In genomic region chr17:76414334-76415295, GRCh38 we compare ENCODE assay signal across 9 cellular contexts. TPM values are rescaled to one million over a fixed set of nuclear protein-coding genes. Genes with fewer than 3 reads are reported as not detected.
DNase-seq lines count a peak whose midpoint lies in the region; TF ChIP-seq lines count a peak whose summit lies in the region.
"Had no signal": no experiment of that assay in that cellular context is flagged by ENCODE, and none has a peak within 500 bp of the region (broad histone marks: within the 10 kb centered on the region; RNA-seq: fewer than 3 reads in every experiment).

No MANE protein-coding gene starts in this region.

- peaks cover 2% of the 10 kb centered on the region for H3K79me2 ChIP-seq in fibroblast of lung (ENCODE audit: control insufficient read depth, insufficient read depth, low read length)

- H3K4me2 ChIP-seq in fibroblast of lung (ENCODE audit: extremely low read depth, insufficient read depth, low read length) = peak overlapping the region; percentile 59

- no peak for TF ChIP-seq CTCF in fibroblast of lung (conservative IDR thresholded peaks at IDR 0.05 in 1 of 2, IDR thresholded peaks at IDR 0.05 in 1 of 2; ENCODE audit: low read depth in 1 of 2, low read length in 2 of 2)
- no peak for TF ChIP-seq CTCF in endothelial cell (IDR thresholded peaks at IDR 0.05; ENCODE audit: unreplicated experiment)

- peaks cover 7% of the 10 kb centered on the region for H3K4me1 ChIP-seq in fibroblast of lung (ENCODE audit: control insufficient read depth, extremely low read depth, insufficient read depth, low read length)

- H4K20me1 ChIP-seq in fibroblast of lung (ENCODE audit: control insufficient read depth, extremely low read depth, insufficient read depth, low read length) = no peaks in the 10 kb centered on the region

- intact Hi-C loops in activated T-helper 2 cell treated with anti-CD3 and anti-CD28 coated beads, Interferon-gamma antibody, Interleukin-2, Interleukin-4, amounts not matched to agents 10 μg/mL and 5 μg/mL and 100 μg/mL, durations not matched to agents 14 hours and 24 hours and 36 hours (cut with micrococcal nuclease) = no loop called here

- no peaks in the 10 kb centered on the region for H3K36me3 ChIP-seq in fibroblast of lung (ENCODE audit: control insufficient read depth, insufficient read depth, low read length)

- H3K4me3 Mint-ChIP-seq in endothelial cell (ENCODE audit: unreplicated experiment) = no peak overlapping the region
- no peak overlapping the region for H3K4me3 Mint-ChIP-seq in activated T-helper 2 cell treated with anti-CD3 and anti-CD28 coated beads, Interferon-gamma antibody, Interleukin-2, Interleukin-4, amounts not matched to agents 10 μg/mL and 5 μg/mL and 100 μg/mL, durations not matched to agents 14 hours and 24 hours and 36 hours (ENCODE audit: low read depth)

- no peak overlapping the region for H3K9ac ChIP-seq in fibroblast of lung (ENCODE audit: insufficient read depth, low read length)

- DNase-seq in EH (ENCODE audit: low read depth) = peak; percentile 64
- peak; percentile 13 for DNase-seq in NCI-H526 treated with DMSO at 0.1 percent for 48 hours (lab: John Stamatoyannopoulos, UW)
- DNase-seq in fibroblast of lung (ENCODE audit: low read depth in 2 of 2) = peak; percentile 62 to 77
- peak; percentile 54 for DNase-seq in pons (ENCODE audit: low spot score)
- no peak for DNase-seq in activated CD4-positive, CD25-positive, alpha-beta regulatory T cell treated with anti-CD3 and anti-CD28 coated beads, Interleukin-2, amount 50 U/mL, for 72 hours
- no peak for DNase-seq in COLO829 (ENCODE audit: low spot score)
- DNase-seq in endothelial cell (ENCODE audit: low spot score) = no peak
- DNase-seq in activated T-helper 2 cell treated with anti-CD3 and anti-CD28 coated beads, Interferon-gamma antibody, Interleukin-2, Interleukin-4, amounts not matched to agents 10 μg/mL and 5 μg/mL and 100 μg/mL, durations not matched to agents 14 hours and 24 hours and 36 hours (ENCODE audit: low spot score) = no peak

- peaks cover 14% of the 10 kb centered on the region for H3K4me1 Mint-ChIP-seq in endothelial cell (ENCODE audit: unreplicated experiment)
- peaks cover 3% of the 10 kb centered on the region for H3K4me1 Mint-ChIP-seq in activated T-helper 2 cell treated with anti-CD3 and anti-CD28 coated beads, Interferon-gamma antibody, Interleukin-2, Interleukin-4, amounts not matched to agents 10 μg/mL and 5 μg/mL and 100 μg/mL, durations not matched to agents 14 hours and 24 hours and 36 hours (ENCODE audit: low read depth)

- H3K9me3 ChIP-seq in fibroblast of lung (ENCODE audit: control insufficient read depth, insufficient read depth, low read depth, low read length) = no peaks in the 10 kb centered on the region

- no peaks in the 10 kb centered on the region for H3K27me3 ChIP-seq in fibroblast of lung (ENCODE audit: control insufficient read depth, insufficient read depth, low read length)

- no peak overlapping the region for H3K27ac Mint-ChIP-seq in endothelial cell (ENCODE audit: unreplicated experiment)
- H3K27ac Mint-ChIP-seq in activated T-helper 2 cell treated with anti-CD3 and anti-CD28 coated beads, Interferon-gamma antibody, Interleukin-2, Interleukin-4, amounts not matched to agents 10 μg/mL and 5 μg/mL and 100 μg/mL, durations not matched to agents 14 hours and 24 hours and 36 hours = no peak overlapping the region

- H3K4me3 ChIP-seq in fibroblast of lung (replicated peaks in 1 of 4; ENCODE audit: control extremely low read depth in 1 of 4, insufficient read depth in 1 of 4, low read depth in 3 of 4, low read length in 4 of 4) = no peak overlapping the region

- H3K27ac ChIP-seq in fibroblast of lung (ENCODE audit: insufficient read depth, low read length) = no peak overlapping the region

- no peak overlapping the region for H2AFZ ChIP-seq in fibroblast of lung (ENCODE audit: low read length)

- no peaks in the 10 kb centered on the region for H3K9me3 Mint-ChIP-seq in endothelial cell (ENCODE audit: unreplicated experiment)
- H3K9me3 Mint-ChIP-seq in activated T-helper 2 cell treated with anti-CD3 and anti-CD28 coated beads, Interferon-gamma antibody, Interleukin-2, Interleukin-4, amounts not matched to agents 10 μg/mL and 5 μg/mL and 100 μg/mL, durations not matched to agents 14 hours and 24 hours and 36 hours = no peaks in the 10 kb centered on the region

- peaks cover 9% of the 10 kb centered on the region for H3K36me3 Mint-ChIP-seq in endothelial cell (ENCODE audit: low read depth, unreplicated experiment)
- H3K36me3 Mint-ChIP-seq in activated T-helper 2 cell treated with anti-CD3 and anti-CD28 coated beads, Interferon-gamma antibody, Interleukin-2, Interleukin-4, amounts not matched to agents 10 μg/mL and 5 μg/mL and 100 μg/mL, durations not matched to agents 14 hours and 24 hours and 36 hours (ENCODE audit: low read depth) = peaks cover 3% of the 10 kb centered on the region

- no peaks in the 10 kb centered on the region for H3K27me3 Mint-ChIP-seq in endothelial cell (ENCODE audit: unreplicated experiment)
- H3K27me3 Mint-ChIP-seq in activated T-helper 2 cell treated with anti-CD3 and anti-CD28 coated beads, Interferon-gamma antibody, Interleukin-2, Interleukin-4, amounts not matched to agents 10 μg/mL and 5 μg/mL and 100 μg/mL, durations not matched to agents 14 hours and 24 hours and 36 hours (ENCODE audit: low read depth) = no peaks in the 10 kb centered on the region

RNA-seq across cellular contexts. Expression of gene SPHK1, which starts 30.2 kb away (rescaled TPM):
- total RNA-seq in fibroblast of lung (5.0 and 22.3 TPM in 2 replicates), endothelial cell (ENCODE audit: unreplicated experiment) (15.4 TPM)
- polyA plus RNA-seq in fibroblast of lung = 9.4 and 11.5 TPM in 2 replicates
- 14.2 and 21.4 TPM in 2 replicates for polyA plus RNA-seq in fibroblast of lung (2012)
- 8.8 and 10.8 TPM in 2 replicates for polyA minus RNA-seq in fibroblast of lung (ENCODE audit: low replicate concordance)
- 16.0 and 16.4 TPM in 2 replicates for total RNA-seq in activated T-helper 2 cell treated with anti-CD3 and anti-CD28 coated beads, Interferon-gamma antibody, Interleukin-2, Interleukin-4, amounts not matched to agents 10 μg/mL and 5 μg/mL and 100 μg/mL, durations not matched to agents 14 hours and 24 hours and 36 hours

RNA-seq across cellular contexts. Expression of gene UBE2O, which starts 38.3 kb away (rescaled TPM):
- total RNA-seq in fibroblast of lung (9.2 and 12.4 TPM in 2 replicates), endothelial cell (ENCODE audit: unreplicated experiment) (49.0 TPM)
- polyA plus RNA-seq in fibroblast of lung = 10.8 and 11.5 TPM in 2 replicates
- polyA plus RNA-seq in fibroblast of lung (2012) = 10.2 and 13.1 TPM in 2 replicates
- 119 and 153 TPM in 2 replicates for polyA minus RNA-seq in fibroblast of lung (ENCODE audit: low replicate concordance)
- 46.0 and 46.5 TPM in 2 replicates for total RNA-seq in activated T-helper 2 cell treated with anti-CD3 and anti-CD28 coated beads, Interferon-gamma antibody, Interleukin-2, Interleukin-4, amounts not matched to agents 10 μg/mL and 5 μg/mL and 100 μg/mL, durations not matched to agents 14 hours and 24 hours and 36 hours

RNA-seq across cellular contexts. Expression of gene AANAT, which starts 52.8 kb away (rescaled TPM):
- total RNA-seq in fibroblast of lung (not detected in 2 replicates), endothelial cell (ENCODE audit: unreplicated experiment) (not detected)
- not detected in 2 replicates for polyA plus RNA-seq in fibroblast of lung
- polyA plus RNA-seq in fibroblast of lung (2012) = not detected in 2 replicates
- not detected in 2 replicates for polyA minus RNA-seq in fibroblast of lung (ENCODE audit: low replicate concordance)
- 0.18 TPM in 1 of 2 replicates, not detected in the other for total RNA-seq in activated T-helper 2 cell treated with anti-CD3 and anti-CD28 coated beads, Interferon-gamma antibody, Interleukin-2, Interleukin-4, amounts not matched to agents 10 μg/mL and 5 μg/mL and 100 μg/mL, durations not matched to agents 14 hours and 24 hours and 36 hours
- total RNA-seq: glomerular endothelial cell had no signal

Comparison
In these comparisons a context has a peak if more than half of its experiments do, and no peak if none do; other contexts are left out.
1. DNase-seq: peak in EH (single experiment), NCI-H526 treated with DMSO at 0.1 percent for 48 hours (single experiment), fibroblast of lung (2 of 2) and pons (single experiment); none in activated CD4-positive, CD25-positive, alpha-beta regulatory T cell treated with anti-CD3 and anti-CD28 coated beads, Interleukin-2, amount 50 U/mL, for 72 hours (single experiment), COLO829 (single experiment), endothelial cell (single experiment) and activated T-helper 2 cell treated with anti-CD3 and anti-CD28 coated beads, Interferon-gamma antibody, Interleukin-2, Interleukin-4, amounts not matched to agents 10 μg/mL and 5 μg/mL and 100 μg/mL, durations not matched to agents 14 hours and 24 hours and 36 hours (single experiment).